ENCODE assay signal across 1 cellular context in the genomic region with DNA sequence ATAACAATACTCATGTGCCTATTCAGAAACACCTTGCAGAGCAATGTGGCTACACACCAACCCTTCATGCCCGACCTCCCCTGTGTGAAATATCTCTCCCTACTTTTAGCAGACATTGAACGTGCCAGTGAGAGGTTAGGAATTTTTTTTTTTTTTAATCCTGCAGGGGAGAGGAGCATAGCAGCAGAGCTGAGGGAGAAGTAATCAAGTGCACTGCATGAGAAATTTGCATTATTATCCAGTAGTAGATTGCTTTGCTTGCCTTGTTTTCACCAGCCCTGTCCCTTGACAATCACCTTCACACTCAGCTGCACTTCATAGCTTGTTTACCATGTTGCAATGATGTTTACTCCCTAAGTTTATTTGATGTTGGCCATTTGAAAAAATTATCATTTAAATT.
TF ChIP-seq lines count a peak whose summit lies in the region.

No MANE protein-coding gene starts in this region.

TF ChIP-seq in SK-N-SH treated with all-trans-retinoic acid at 6 μM for 48 hours, 23 proteins besides CTCF, POLR2A, EP300 and RAD21 (continued from another document):
- TF ChIP-seq, protein P1, sequence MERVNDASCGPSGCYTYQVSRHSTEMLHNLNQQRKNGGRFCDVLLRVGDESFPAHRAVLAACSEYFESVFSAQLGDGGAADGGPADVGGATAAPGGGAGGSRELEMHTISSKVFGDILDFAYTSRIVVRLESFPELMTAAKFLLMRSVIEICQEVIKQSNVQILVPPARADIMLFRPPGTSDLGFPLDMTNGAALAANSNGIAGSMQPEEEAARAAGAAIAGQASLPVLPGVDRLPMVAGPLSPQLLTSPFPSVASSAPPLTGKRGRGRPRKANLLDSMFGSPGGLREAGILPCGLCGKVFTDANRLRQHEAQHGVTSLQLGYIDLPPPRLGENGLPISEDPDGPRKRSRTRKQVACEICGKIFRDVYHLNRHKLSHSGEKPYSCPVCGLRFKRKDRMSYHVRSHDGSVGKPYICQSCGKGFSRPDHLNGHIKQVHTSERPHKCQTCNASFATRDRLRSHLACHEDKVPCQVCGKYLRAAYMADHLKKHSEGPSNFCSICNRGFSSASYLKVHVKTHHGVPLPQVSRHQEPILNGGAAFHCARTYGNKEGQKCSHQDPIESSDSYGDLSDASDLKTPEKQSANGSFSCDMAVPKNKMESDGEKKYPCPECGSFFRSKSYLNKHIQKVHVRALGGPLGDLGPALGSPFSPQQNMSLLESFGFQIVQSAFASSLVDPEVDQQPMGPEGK (CRISPR knock-in tag; IDR thresholded peaks at IDR 0.05; ENCODE audit: borderline replicate concordance), result no peak
- no peak for TF ChIP-seq TCF4 (CRISPR knock-in tag; IDR thresholded peaks at IDR 0.05; ENCODE audit: borderline replicate concordance)
- no peak for TF ChIP-seq BACH2 (CRISPR knock-in tag; IDR thresholded peaks at IDR 0.05; ENCODE audit: borderline replicate concordance)
